1 cellular context compared by ENCODE assay signal in genomic region chr1:9589144-9589718, GRCh38.
TF ChIP-seq lines count a peak whose summit lies in the region.

No MANE protein-coding gene starts in this region.

TF ChIP-seq in HEK293, 187 proteins besides CTCF, POLR2A, EP300 and RAD21 (continued from another document):
- TF ChIP-seq ZNF664 (tag by site-specific recombination; IDR thresholded peaks at IDR 0.05) (no peak), PRDM10 (tag by site-specific recombination; IDR thresholded peaks at IDR 0.05) (no peak), SCRT1 (tag by site-specific recombination; IDR thresholded peaks at IDR 0.05; ENCODE audit: borderline replicate concordance) (no peak)
